Comparison of ENCODE assay signal across 1 cellular context in the genomic region with DNA sequence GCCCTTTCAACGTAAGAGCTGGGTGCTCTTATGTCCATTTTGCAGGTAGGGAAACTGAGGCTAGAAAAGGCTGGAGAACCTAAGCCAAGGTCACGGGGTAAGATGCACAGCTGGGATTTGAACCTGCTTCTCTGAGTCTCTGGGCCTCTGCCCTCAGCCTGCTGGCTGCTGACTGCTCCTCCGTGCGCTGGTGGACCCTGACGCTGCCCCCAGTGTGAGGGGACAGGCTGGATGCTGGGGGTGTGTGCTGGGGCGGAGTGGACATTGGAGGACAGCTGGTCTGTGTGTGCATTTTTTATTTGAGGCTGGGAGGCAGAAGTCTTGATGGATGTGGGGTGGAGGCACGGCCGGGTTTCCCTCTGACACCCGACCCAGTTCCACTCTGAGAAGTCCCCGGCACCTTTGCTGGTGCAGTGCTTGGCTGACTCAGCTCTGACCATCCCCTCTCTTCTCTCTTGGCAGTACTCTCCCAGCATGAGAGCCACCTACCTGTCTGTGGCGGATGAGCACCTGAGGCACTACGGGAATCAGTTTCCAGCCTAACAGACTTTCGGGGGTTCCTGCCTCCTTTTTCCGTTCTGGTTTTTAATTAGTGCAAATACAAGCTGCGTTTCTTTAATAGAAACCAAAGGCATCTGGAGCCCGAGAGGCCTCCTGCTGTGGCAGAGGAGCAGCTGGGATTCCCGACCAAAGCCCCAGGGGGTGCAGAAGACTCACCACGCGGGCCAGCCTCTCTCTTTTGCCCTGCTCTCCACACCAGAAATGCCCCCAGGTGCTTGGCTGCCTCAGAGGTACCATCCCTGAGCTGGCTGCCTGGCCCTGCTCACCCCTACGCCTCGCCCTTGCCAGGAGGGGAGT.
TF ChIP-seq lines count a peak whose summit lies in the region.

No MANE protein-coding gene starts in this region.

TF ChIP-seq in HEK293T, 16 proteins besides CTCF, POLR2A, EP300 and RAD21 (continued from another document):
- TF ChIP-seq CTBP1 (IDR thresholded peaks at IDR 0.05; ENCODE audit: borderline replicate concordance) = no peak
- TF ChIP-seq BHLHE40 (IDR thresholded peaks at IDR 0.05; ENCODE audit: borderline replicate concordance) = no peak
